1 cellular context compared by ENCODE assay signal in genomic region chr10:71249996-71250395, GRCh38.
TF ChIP-seq lines count a peak whose summit lies in the region.

No MANE protein-coding gene starts in this region.

TF ChIP-seq in HepG2, 621 proteins besides CTCF, POLR2A, EP300 and RAD21:
- TF ChIP-seq REXO4 (CRISPR knock-in tag; IDR thresholded peaks at IDR 0.05; ENCODE audit: borderline replicate concordance) (no peak), SNRNP70 (IDR thresholded peaks at IDR 0.05; ENCODE audit: low read depth, low read length) (no peak)
